Comparison of ENCODE assay signal across 9 cellular contexts in the genomic region with DNA sequence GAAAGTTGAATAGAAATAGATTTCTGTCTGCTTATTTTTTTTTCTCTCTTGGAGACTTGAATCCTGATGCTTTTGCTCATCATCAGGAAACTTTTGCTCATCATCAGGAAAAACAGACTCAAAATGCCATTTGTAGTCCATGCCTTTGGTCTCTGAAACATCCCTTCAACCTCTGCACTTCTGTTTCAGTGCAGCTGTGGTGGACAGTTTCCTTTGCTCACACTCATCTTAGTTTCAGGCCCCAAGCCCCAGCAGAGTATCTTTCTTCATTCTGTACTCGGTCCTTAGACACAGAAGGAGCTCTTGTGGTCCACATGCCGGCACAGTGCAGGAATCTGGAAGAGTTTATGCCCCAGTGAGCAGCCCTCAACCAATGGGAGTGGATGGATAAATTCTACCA.
A peak's percentile ranks its signal among the peaks of the same experiment; 100 is the strongest.
DNase-seq lines count a peak whose midpoint lies in the region; ATAC-seq lines count a peak whose summit lies in the region.
"Had no signal": no experiment of that assay in that cellular context is flagged by ENCODE, and none has a peak within 500 bp of the region (broad histone marks: within the 10 kb centered on the region; RNA-seq: fewer than 3 reads in every experiment).

No MANE protein-coding gene starts in this region.

- intact Hi-C loops in Right ventricle myocardium inferior (cut with DNase I): no loop called here

- ATAC-seq in GM19023 (IDR thresholded peaks at IDR 0.05; ENCODE audit: unreplicated experiment) (peak; percentile 64), HG02623 (IDR thresholded peaks at IDR 0.05; ENCODE audit: unreplicated experiment) (peak; percentile 58), HG03565 (IDR thresholded peaks at IDR 0.05; ENCODE audit: unreplicated experiment) (peak; percentile 40), Right ventricle myocardium inferior (no peak)

- DNase-seq in Right ventricle myocardium inferior (ENCODE audit: missing footprints) (no peak), NCI-H2196 treated with DMSO at 0.1 percent for 48 hours (lab: John Stamatoyannopoulos, UW; ENCODE audit: unreplicated experiment) (no peak), activated gamma-delta T cell (lab: John Stamatoyannopoulos, UW) (no peak), hepatic stellate cell (ENCODE audit: low spot score) (no peak)

- peaks cover 6% of the 10 kb centered on the region for H3K4me1 ChIP-seq in ACC112 (ENCODE audit: control insufficient read depth, insufficient read depth, low read length, unreplicated experiment)
- H3K4me1 ChIP-seq: right atrium auricular region had no signal

- no peaks in the 10 kb centered on the region for H3K79me2 ChIP-seq in ACC112 (ENCODE audit: control insufficient read depth, insufficient read depth, low read length, unreplicated experiment)

- peak overlapping the region; percentile 83 for H2AFZ ChIP-seq in ACC112 (ENCODE audit: low read length, unreplicated experiment)

- no peaks in the 10 kb centered on the region for H3K36me3 ChIP-seq in ACC112 (ENCODE audit: insufficient read depth, low read length)
- H3K36me3 ChIP-seq: right atrium auricular region had no signal

- no peak overlapping the region for H3K27ac ChIP-seq in ACC112 (ENCODE audit: low read depth, low read length)
- H3K27ac ChIP-seq: right atrium auricular region had no signal

- no peaks in the 10 kb centered on the region for H3K27me3 ChIP-seq in ACC112 (ENCODE audit: insufficient read depth, low read length)
- H3K27me3 ChIP-seq: right atrium auricular region had no signal

- H3K4me3 ChIP-seq in ACC112 (ENCODE audit: low read depth, low read length): peak overlapping the region; percentile 41; the same call in 1 of the 2 replicates
- H3K4me3 ChIP-seq: right atrium auricular region had no signal
